In the genomic region with DNA sequence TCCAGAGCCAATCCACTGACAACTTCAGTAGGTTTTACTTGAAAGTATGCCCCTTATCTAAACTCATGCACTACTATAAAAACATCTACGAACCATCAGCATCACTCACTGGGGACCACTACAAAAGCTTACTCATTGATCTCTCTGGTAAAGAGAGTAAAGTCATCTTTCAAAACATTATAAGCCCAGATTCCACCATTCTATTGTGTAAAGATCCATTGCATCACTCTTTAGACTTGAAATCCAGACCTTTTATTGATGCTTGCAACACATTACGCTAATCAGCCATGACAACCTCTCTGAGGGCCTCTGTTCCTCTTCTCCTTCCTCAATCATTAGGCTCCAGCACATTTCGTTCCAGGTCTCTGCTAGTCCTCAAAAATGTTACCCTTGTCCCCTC, we compare ENCODE assay signal across 15 cellular contexts.
"Had no signal": no experiment of that assay in that cellular context is flagged by ENCODE, and none has a peak within 500 bp of the region (broad histone marks: within the 10 kb centered on the region; RNA-seq: fewer than 3 reads in every experiment).

No MANE protein-coding gene starts in this region.

- ATAC-seq: activated T-cell treated with anti-CD3 and anti-CD28 coated beads, Interleukin-2, amount 50 U/mL, for 4 hours; heart left ventricle; left colon; naive thymus-derived CD4-positive, alpha-beta T cell; sciatic nerve had no signal

- H3K36me3 ChIP-seq: heart left ventricle, neutrophil had no signal

- H3K27ac ChIP-seq: dorsolateral prefrontal cortex, heart left ventricle, neutrophil, VCaP had no signal

- DNase-seq: activated CD4-positive, alpha-beta memory T cell treated with anti-CD3 and anti-CD28 coated beads for 36 hours; activated gamma-delta T cell; activated T-cell treated with anti-CD3 and anti-CD28 coated beads, Interleukin-2, amount 50 U/mL, for 4 hours; anterior cingulate cortex; dorsolateral prefrontal cortex; heart left ventricle; left colon; naive thymus-derived CD4-positive, alpha-beta T cell; stimulated activated CD4-positive, alpha-beta T cell treated with anti-CD3 and anti-CD28 coated beads, Interleukin-12 subunit alpha, Interleukin-12 subunit beta, amount 100 ng/mL, for 4 hours; stimulated activated CD4-positive, alpha-beta T cell treated with anti-CD3 and anti-CD28 coated beads, Interleukin-2, amount 100 ng/mL, for 48 hours; stimulated activated naive CD4-positive, alpha-beta T cell treated with Interleukin-2 at 50 U/mL for 16 hours had no signal

- H3K4me3 ChIP-seq: dorsolateral prefrontal cortex, heart left ventricle, lung had no signal

- H3K27me3 ChIP-seq: dorsolateral prefrontal cortex, heart left ventricle, neutrophil had no signal

- H3K4me1 ChIP-seq: heart left ventricle had no signal

- H3K9me3 ChIP-seq: heart left ventricle, neutrophil had no signal
